Comparison of ENCODE assay signal across 2 cellular contexts in the genomic region with DNA sequence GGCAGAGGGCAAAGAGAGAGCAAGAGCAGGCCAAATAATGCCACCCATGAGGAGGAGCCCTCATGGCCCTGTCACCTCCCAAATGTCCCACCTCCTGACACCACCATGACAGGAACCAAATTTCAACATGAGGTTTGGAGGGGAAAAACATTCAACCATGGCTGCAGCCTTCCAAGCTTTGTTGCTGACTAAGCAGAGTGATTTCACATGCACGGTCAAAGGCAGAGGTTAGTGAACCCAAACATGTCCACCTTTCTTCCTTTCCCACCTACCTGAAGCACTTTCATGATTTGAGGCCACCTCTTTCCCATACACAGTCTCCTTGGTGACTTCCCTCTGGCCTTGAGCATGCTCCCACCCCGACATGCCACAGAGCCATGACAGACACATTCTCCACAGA.
TF ChIP-seq lines count a peak whose summit lies in the region.

No MANE protein-coding gene starts in this region.

TF ChIP-seq in HepG2, 621 proteins besides CTCF, POLR2A, EP300 and RAD21:
- no peak for TF ChIP-seq SKI (IDR thresholded peaks at IDR 0.05; ENCODE audit: partially characterized antibody)
- TF ChIP-seq PHF20 (CRISPR knock-in tag; IDR thresholded peaks at IDR 0.05), result no peak
- TF ChIP-seq RCOR2 (CRISPR knock-in tag; IDR thresholded peaks at IDR 0.05), result no peak
- peak; percentile 28 to 60; a peak in 3 of 4 replicates for TF ChIP-seq MAFK (conservative IDR thresholded peaks at IDR 0.05 in 1 of 2, IDR thresholded peaks at IDR 0.05 in 1 of 2; ENCODE audit: low read length in 2 of 2)
- TF ChIP-seq MAFF (IDR thresholded peaks at IDR 0.05; ENCODE audit: low read depth, low read length), result 0 out of 2 replicates have a peak, but pooled peaks have one; percentile 22
- TF ChIP-seq ZNF414 (CRISPR knock-in tag; IDR thresholded peaks at IDR 0.05), result no peak

TF ChIP-seq in IMR-90, 13 proteins besides CTCF, POLR2A, EP300 and RAD21:
- TF ChIP-seq FOS (IDR thresholded peaks at IDR 0.05; ENCODE audit: low read depth, low read length) (no peak), MAFK (IDR thresholded peaks at IDR 0.05; ENCODE audit: low read depth, low read length) (0 out of 2 replicates have a peak, but pooled peaks have one; percentile 7)
